Comparison of ENCODE assay signal across 1 cellular context in the genomic region with DNA sequence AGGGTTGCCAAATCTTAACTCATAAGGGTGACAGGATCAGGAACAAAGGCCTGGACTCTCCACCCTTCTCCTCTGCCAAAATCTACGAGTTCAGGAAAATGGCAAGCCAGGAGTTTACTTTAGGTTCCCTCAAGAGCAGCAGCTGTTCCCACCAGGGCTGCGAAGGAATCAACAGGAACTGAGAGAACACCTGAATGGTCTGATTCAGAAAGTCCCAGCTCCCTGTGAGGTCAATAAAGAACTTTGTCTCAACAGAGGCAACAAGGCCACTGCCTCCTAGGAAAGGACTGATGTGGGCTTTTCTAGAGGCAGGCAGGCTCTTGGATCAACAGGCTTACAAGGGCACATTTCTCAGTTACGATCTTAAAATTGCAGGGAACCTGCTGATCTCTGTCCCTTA.
TF ChIP-seq lines count a peak whose summit lies in the region.

No MANE protein-coding gene starts in this region.

TF ChIP-seq in IMR-90, 13 proteins besides CTCF, POLR2A, EP300 and RAD21:
- no peak for TF ChIP-seq RCOR1 (IDR thresholded peaks at IDR 0.05; ENCODE audit: insufficient replicate concordance, low read length)
- no peak for TF ChIP-seq CHD1 (IDR thresholded peaks at IDR 0.05; ENCODE audit: low read depth, low read length)
- no peak for TF ChIP-seq CEBPB (IDR thresholded peaks at IDR 0.05; ENCODE audit: low read depth, low read length)
- TF ChIP-seq, protein P1, sequence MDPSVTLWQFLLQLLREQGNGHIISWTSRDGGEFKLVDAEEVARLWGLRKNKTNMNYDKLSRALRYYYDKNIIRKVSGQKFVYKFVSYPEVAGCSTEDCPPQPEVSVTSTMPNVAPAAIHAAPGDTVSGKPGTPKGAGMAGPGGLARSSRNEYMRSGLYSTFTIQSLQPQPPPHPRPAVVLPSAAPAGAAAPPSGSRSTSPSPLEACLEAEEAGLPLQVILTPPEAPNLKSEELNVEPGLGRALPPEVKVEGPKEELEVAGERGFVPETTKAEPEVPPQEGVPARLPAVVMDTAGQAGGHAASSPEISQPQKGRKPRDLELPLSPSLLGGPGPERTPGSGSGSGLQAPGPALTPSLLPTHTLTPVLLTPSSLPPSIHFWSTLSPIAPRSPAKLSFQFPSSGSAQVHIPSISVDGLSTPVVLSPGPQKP (IDR thresholded peaks at IDR 0.05; ENCODE audit: borderline replicate concordance, low read depth, low read length): no peak
- no peak for TF ChIP-seq BHLHE40 (IDR thresholded peaks at IDR 0.05; ENCODE audit: low read depth, low read length)
- no peak for TF ChIP-seq MAZ (IDR thresholded peaks at IDR 0.05; ENCODE audit: borderline replicate concordance, low read depth, low read length)
- TF ChIP-seq NFE2L2 (IDR thresholded peaks at IDR 0.05; ENCODE audit: low read depth, low read length): no peak
- no peak for TF ChIP-seq MXI1 (IDR thresholded peaks at IDR 0.05; ENCODE audit: borderline replicate concordance, low read depth, low read length)
- TF ChIP-seq SMC3 (IDR thresholded peaks at IDR 0.05; ENCODE audit: low read depth, low read length): no peak
- TF ChIP-seq MAFK (IDR thresholded peaks at IDR 0.05; ENCODE audit: low read depth, low read length): no peak
- TF ChIP-seq FOS (IDR thresholded peaks at IDR 0.05; ENCODE audit: low read depth, low read length): no peak
- TF ChIP-seq, protein P2, sequence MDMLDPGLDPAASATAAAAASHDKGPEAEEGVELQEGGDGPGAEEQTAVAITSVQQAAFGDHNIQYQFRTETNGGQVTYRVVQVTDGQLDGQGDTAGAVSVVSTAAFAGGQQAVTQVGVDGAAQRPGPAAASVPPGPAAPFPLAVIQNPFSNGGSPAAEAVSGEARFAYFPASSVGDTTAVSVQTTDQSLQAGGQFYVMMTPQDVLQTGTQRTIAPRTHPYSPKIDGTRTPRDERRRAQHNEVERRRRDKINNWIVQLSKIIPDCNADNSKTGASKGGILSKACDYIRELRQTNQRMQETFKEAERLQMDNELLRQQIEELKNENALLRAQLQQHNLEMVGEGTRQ (IDR thresholded peaks at IDR 0.05; ENCODE audit: low read depth, low read length): no peak
TF ChIP-seq in IMR-90: peak in this region for 0.
